Comparison of ENCODE assay signal across 8 cellular contexts in genomic region chr10:78756604-78757442, GRCh38.
A peak's percentile ranks its signal among the peaks of the same experiment; 100 is the strongest.
DNase-seq lines count a peak whose midpoint lies in the region; ATAC-seq and TF ChIP-seq lines count a peak whose summit lies in the region.

No MANE protein-coding gene starts in this region.

- H3K9me3 Mint-ChIP-seq in Caco-2 (ENCODE audit: unreplicated experiment) (no peaks in the 10 kb centered on the region), MCF 10A (ENCODE audit: unreplicated experiment) (no peaks in the 10 kb centered on the region)

- no peak for ATAC-seq in GM21737 (IDR thresholded peaks at IDR 0.05; ENCODE audit: unreplicated experiment)

- H3K4me1 ChIP-seq in Caco-2 = no peaks in the 10 kb centered on the region
- H3K4me1 ChIP-seq in spleen = peaks cover 0 to 46% (median 19%) of the 10 kb centered on the region in 6 donors

- H3K4me3 Mint-ChIP-seq in Caco-2 (ENCODE audit: unreplicated experiment) = no peak overlapping the region
- peak overlapping the region; percentile 41 for H3K4me3 Mint-ChIP-seq in MCF 10A (ENCODE audit: unreplicated experiment)

- peak overlapping the region in 6 of 8 donors; percentile 22 to 82 (median 57) for H3K27ac ChIP-seq in spleen

- BruUV-seq in Caco-2 (replicated peaks; lab: Mats Ljungman, UMichigan) (no TSS peak), MCF 10A (replicated peaks; lab: Mats Ljungman, UMichigan) (no TSS peak)

- peak overlapping the region; percentile 48 for H3K27ac Mint-ChIP-seq in Caco-2 (ENCODE audit: unreplicated experiment)
- peak overlapping the region; percentile 74 for H3K27ac Mint-ChIP-seq in MCF 10A (ENCODE audit: low read depth, unreplicated experiment)

- no peaks in the 10 kb centered on the region for H3K27me3 ChIP-seq in Caco-2 (replicated peaks; ENCODE audit: control insufficient read depth, insufficient read depth, low read length)
- H3K27me3 ChIP-seq in spleen (replicated peaks in 1 of 7) = peaks cover 0 to 45% (median 0%) of the 10 kb centered on the region in 7 donors

- TF ChIP-seq CTCF in Caco-2 (IDR thresholded peaks at IDR 0.05; ENCODE audit: insufficient read depth in 1 of 2, low read depth in 1 of 2, low read length in 1 of 2, severe bottlenecking in 1 of 2, unreplicated experiment in 1 of 2) = no peak
- no peak for TF ChIP-seq CTCF in MCF 10A (IDR thresholded peaks at IDR 0.05; ENCODE audit: unreplicated experiment)
- peak in 2 of 11 experiments; percentile 25 to 37 for TF ChIP-seq CTCF in spleen (IDR thresholded peaks at IDR 0.05 in 8 of 11, conservative IDR thresholded peaks at IDR 0.05 in 3 of 11)

- 24 to 47% (median 38%) methylated on average over 15 to 19 of the region's 19 CpGs for WGBS in spleen, 5 donors

- POLR2A ChIA-PET in Caco-2 (lab: Charles Lee) (no interaction called here), MCF 10A (lab: Yijun Ruan, JAX) (interaction anchor here (0.6 to 1.3 kb wide), 9 partner anchors 9 to 310 kb away, joined by 3 to 4 read pairs (median 3); no protein-coding TSS in a partner anchor)

- H3K36me3 Mint-ChIP-seq in Caco-2 (ENCODE audit: insufficient read depth, unreplicated experiment) (no peaks in the 10 kb centered on the region), MCF 10A (ENCODE audit: insufficient read depth, unreplicated experiment) (no peaks in the 10 kb centered on the region)

- TF ChIP-seq POLR2A in spleen (IDR thresholded peaks at IDR 0.05) = no peak

- CTCF ChIA-PET in Caco-2 (lab: Charles Lee) = no interaction called here
- CTCF ChIA-PET in MCF 10A (lab: Yijun Ruan, JAX) = interaction anchor here (0.5 to 1.9 kb wide), 8 partner anchors 9 to 988 kb away, joined by 3 to 4 read pairs (median 3); no protein-coding TSS in a partner anchor

- H3K4me1 Mint-ChIP-seq in Caco-2 (ENCODE audit: low read depth, unreplicated experiment) (peaks cover 13% of the 10 kb centered on the region), MCF 10A (ENCODE audit: insufficient read depth, unreplicated experiment) (peaks cover 26% of the 10 kb centered on the region)

- H3K4me3 ChIP-seq in Caco-2 (ENCODE audit: low read depth, low read length) (no peak overlapping the region), spleen (peak overlapping the region in 1 of 8 donors; percentile 19)

- intact Hi-C loops in Caco-2 (cut with micrococcal nuclease; ENCODE audit: unreplicated experiment) = no loop called here
- intact Hi-C loops in MCF 10A (cut with micrococcal nuclease) = loop anchor here (1.0 to 5.0 kb wide), 3 partner anchors 217 to 440 kb away; no protein-coding TSS in a partner anchor
- intact Hi-C loops in spleen (cut with DNase I; ENCODE audit: low total_unique reads) = no loop called here

- DNase-seq in Caco-2 = no peak
- DNase-seq in NCI-H226 = peak; percentile 94
- peak; percentile 98 for DNase-seq in MCF 10A (ENCODE audit: unreplicated experiment)
- peak; percentile 99 for DNase-seq in islet precursor cell
- DNase-seq in spleen = peak; percentile 87
- no peak for DNase-seq in activated gamma-delta T cell (lab: John Stamatoyannopoulos, UW)
- no peak for DNase-seq in cortex of kidney (lab: John Stamatoyannopoulos, UW)

- H3K27me3 Mint-ChIP-seq in Caco-2 (ENCODE audit: insufficient read depth, unreplicated experiment) (no peaks in the 10 kb centered on the region), MCF 10A (ENCODE audit: insufficient read depth, unreplicated experiment) (peaks cover 25% of the 10 kb centered on the region)

- H3K9me3 ChIP-seq in Caco-2 (no peaks in the 10 kb centered on the region), spleen (no peaks in the 10 kb centered on the region)

- H3K36me3 ChIP-seq in Caco-2 (ENCODE audit: control insufficient read depth, insufficient read depth, low read length) (no peaks in the 10 kb centered on the region), spleen (no peaks in the 10 kb centered on the region)

Comparison
In these comparisons a context has a peak if more than half of its experiments do, and no peak if none do; other contexts are left out.
1. DNase-seq: peak in NCI-H226 (single experiment), MCF 10A (single experiment), islet precursor cell (single experiment) and spleen (single experiment); none in Caco-2 (0 of 2), activated gamma-delta T cell (single experiment) and cortex of kidney (single experiment).